8 cellular contexts compared by ENCODE assay signal in genomic region chr16:14975418-14976194, GRCh38. TPM values are rescaled to one million over a fixed set of nuclear protein-coding genes. Genes with fewer than 3 reads are reported as not detected.
DNase-seq lines count a peak whose midpoint lies in the region; ATAC-seq and TF ChIP-seq lines count a peak whose summit lies in the region.
"Not testable (repeated sequence)": the region's sequence is repeated elsewhere in the genome, so short reads cannot be mapped to it uniquely, and the experiment has no call there.

No MANE protein-coding gene starts in this region.

- not testable (repeated sequence) for H3K9me3 ChIP-seq in NT2/D1 (ENCODE audit: insufficient read depth, low read length); colonic mucosa; subcutaneous abdominal adipose tissue (ENCODE audit: control insufficient read depth in 5 of 5, low read length in 5 of 5)

- DNase-seq in EL = peak; percentile 27
- not testable (repeated sequence) for DNase-seq in NT2/D1 (ENCODE audit: low read depth, low spot score)
- DNase-seq in activated CD8-positive, alpha-beta memory T cell treated with anti-CD3 and anti-CD28 coated beads for 4 hours (ENCODE audit: low read depth in 2 of 2) = peak; percentile 35 to 36
- peak; percentile 87 for DNase-seq in colonic mucosa
- DNase-seq in islet precursor cell = peak; percentile 68
- DNase-seq in putamen (ENCODE audit: low spot score) = peak; percentile 39

- intact Hi-C loops in colonic mucosa (cut with DNase I) = not testable (repeated sequence)

- H3K4me3 ChIP-seq in NT2/D1 (ENCODE audit: insufficient read length, low read depth) = peak overlapping the region; percentile 99
- peak overlapping the region; percentile 92 for H3K4me3 ChIP-seq in colonic mucosa
- peak overlapping the region; percentile 73 to 90 (median 79) for H3K4me3 ChIP-seq in subcutaneous abdominal adipose tissue (ENCODE audit: low read depth in 1 of 5, low read length in 5 of 5)

- H3K27ac ChIP-seq in colonic mucosa (peak overlapping the region; percentile 89), subcutaneous abdominal adipose tissue (ENCODE audit: low read depth, low read length) (peak overlapping the region; percentile 85)

- not testable (repeated sequence) for H3K4me1 ChIP-seq in NT2/D1 (ENCODE audit: insufficient read depth, insufficient read length); colonic mucosa
- H3K4me1 ChIP-seq in subcutaneous abdominal adipose tissue (ENCODE audit: control insufficient read depth in 5 of 5, insufficient read depth in 5 of 5, low read length in 5 of 5) = peaks cover 3 to 30% (median 21%) of the 10 kb centered on the region in 5 donors

- H3K9ac ChIP-seq in NT2/D1 (ENCODE audit: insufficient read length, low read depth) = peak overlapping the region; percentile 92
- peak overlapping the region; percentile 91 to 100 for H3K9ac ChIP-seq in colonic mucosa (ENCODE audit: low read depth in 2 of 2, low read length in 2 of 2)
- peak overlapping the region; percentile 38 to 98 (median 95) for H3K9ac ChIP-seq in subcutaneous abdominal adipose tissue (ENCODE audit: low read length in 5 of 5)

- H3K27me3 ChIP-seq in NT2/D1 (ENCODE audit: insufficient read depth, insufficient read length); colonic mucosa; subcutaneous abdominal adipose tissue (ENCODE audit: control insufficient read depth in 5 of 5, insufficient read depth in 4 of 5, low read length in 5 of 5): not testable (repeated sequence)

- peak; percentile 14 for ATAC-seq in HG02973 (IDR thresholded peaks at IDR 0.05; ENCODE audit: unreplicated experiment)

- H3K36me3 ChIP-seq in NT2/D1 (ENCODE audit: insufficient read depth, insufficient read length, low read length); colonic mucosa; subcutaneous abdominal adipose tissue (ENCODE audit: control insufficient read depth in 5 of 5, insufficient read depth in 5 of 5, low read length in 5 of 5): not testable (repeated sequence)

- not testable (repeated sequence) for TF ChIP-seq CTCF in colonic mucosa (IDR thresholded peaks at IDR 0.05)

RNA-seq across cellular contexts. Expression of gene PDXDC1, which starts 0.8 kb away (rescaled TPM):
- 100 to 1,000 TPM; 253 to 267 TPM for total RNA-seq in colonic mucosa

RNA-seq across cellular contexts. Expression of gene NPIPA1, which starts 38.4 kb away (rescaled TPM):
- total RNA-seq in colonic mucosa = 10 to 100 TPM; 32.8 to 74.3 TPM
